8 cellular contexts compared by ENCODE assay signal in the genomic region with DNA sequence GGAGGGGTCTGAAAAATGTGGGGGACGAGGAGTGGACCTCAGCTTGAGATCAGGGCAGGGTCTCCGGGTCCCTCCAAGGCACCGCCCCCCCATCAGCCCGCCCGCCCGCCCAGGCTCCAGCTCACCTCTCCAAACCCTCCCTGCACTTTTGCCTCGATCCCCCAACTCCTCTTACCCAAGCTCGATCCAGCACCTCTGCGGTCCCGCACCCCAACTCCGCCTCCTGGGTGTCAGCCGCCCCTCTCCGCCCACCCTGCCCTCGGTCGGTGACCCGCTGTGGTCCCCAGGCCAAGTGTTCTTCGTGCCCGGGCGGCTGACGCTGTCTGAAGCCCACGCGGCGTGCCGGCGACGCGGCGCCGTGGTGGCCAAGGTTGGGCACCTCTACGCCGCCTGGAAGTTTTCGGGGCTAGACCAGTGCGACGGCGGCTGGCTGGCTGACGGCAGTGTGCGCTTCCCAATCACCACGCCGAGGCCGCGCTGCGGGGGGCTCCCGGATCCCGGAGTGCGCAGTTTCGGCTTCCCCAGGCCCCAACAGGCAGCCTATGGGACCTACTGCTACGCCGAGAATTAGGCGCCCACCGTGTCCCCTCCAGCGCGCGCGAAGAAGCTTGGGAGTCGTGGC. TPM values are rescaled to one million over a fixed set of nuclear protein-coding genes. Genes with fewer than 3 reads are reported as not detected.
DNase-seq lines count a peak whose midpoint lies in the region; ATAC-seq, FAIRE-seq and TF ChIP-seq lines count a peak whose summit lies in the region.

No MANE protein-coding gene starts in this region.

- H3K27me3 ChIP-seq in K562 (ENCODE audit: control insufficient read depth in 2 of 2, insufficient read depth in 2 of 2, low read length in 2 of 2) = no peaks in the 10 kb centered on the region; a peak in 1 of 5 replicates
- H3K27me3 ChIP-seq in layer of hippocampus (ENCODE audit: control insufficient read depth, insufficient read depth, low read length) = peaks cover 7% of the 10 kb centered on the region

- peak overlapping the region; percentile 52 for H3K4me3 ChIP-seq in K562

- no peak for TF ChIP-seq EP300 in K562 (IDR thresholded peaks at IDR 0.05; ENCODE audit: low read length)

- no peak for FAIRE-seq in K562 (lab: Jason Lieb, UNC)

- CTCF ChIA-PET in activated CD4-positive, alpha-beta memory T cell treated with anti-CD3 and anti-CD28 coated beads for 36 hours (lab: Charles Lee) = interaction anchor here (0.5 to 9.6 kb wide), 37 partner anchors 12 to 266 kb away, joined by 3 to 209 read pairs (median 5); partner anchors contain the start of genes BCAN, CRABP2, GPATCH4 and HDGF
- CTCF ChIA-PET in activated CD4-positive, alpha-beta memory T cell treated with anti-CD3 and anti-CD28 coated beads, Interleukin-2, amount 10 ng/mL, durations not matched to agents 7 days and 5 days (lab: Charles Lee) = interaction anchor here (0.6 to 13.8 kb wide), 26 partner anchors 9 to 345 kb away, joined by 3 to 275 read pairs (median 6); partner anchors contain the start of genes BCAN, ISG20L2, METTL25B and NAXE
- CTCF ChIA-PET in K562 (lab: Yijun Ruan, JAX; ENCODE audit: low intra/inter-chr PET ratio) = interaction anchor here (0.6 to 4.0 kb wide), 6 partner anchors 18 to 1410 kb away, joined by 3 to 58 read pairs (median 10); partner anchors contain the start of gene NES

- in situ Hi-C loops in K562 (cut with MboI) = no loop called here

- no peaks in the 10 kb centered on the region for H3K9me3 Mint-ChIP-seq in activated CD4-positive, alpha-beta memory T cell treated with anti-CD3 and anti-CD28 coated beads for 36 hours
- H3K9me3 Mint-ChIP-seq in activated CD4-positive, alpha-beta memory T cell treated with anti-CD3 and anti-CD28 coated beads, Interleukin-2, amount 10 ng/mL, durations not matched to agents 7 days and 5 days = no peaks in the 10 kb centered on the region

- no peaks in the 10 kb centered on the region for H3K36me3 Mint-ChIP-seq in activated CD4-positive, alpha-beta memory T cell treated with anti-CD3 and anti-CD28 coated beads for 36 hours
- no peaks in the 10 kb centered on the region for H3K36me3 Mint-ChIP-seq in activated CD4-positive, alpha-beta memory T cell treated with anti-CD3 and anti-CD28 coated beads, Interleukin-2, amount 10 ng/mL, durations not matched to agents 7 days and 5 days (ENCODE audit: low read depth)

- intact Hi-C loops in activated CD4-positive, alpha-beta memory T cell treated with anti-CD3 and anti-CD28 coated beads for 36 hours (cut with micrococcal nuclease) = loop anchor here (1.0 kb wide), 1 partner anchor 16 kb away; no protein-coding TSS in a partner anchor
- intact Hi-C loops in K562 (cut with micrococcal nuclease) = loop anchor here (1.0 to 5.0 kb wide), 2 partner anchors 35 to 102 kb away; partner anchors contain the start of genes ISG20L2 and METTL25B

- no peak for TF ChIP-seq RAD21 in K562 (CRISPR knock-in tag; conservative IDR thresholded peaks at IDR 0.05 in 1 of 2, IDR thresholded peaks at IDR 0.05 in 1 of 2)

- no TSS peak for BruUV-seq in K562 (replicated peaks; lab: Mats Ljungman, UMichigan)

- TF ChIP-seq CTCF in K562 (IDR thresholded peaks at IDR 0.05 in 2 of 3, conservative IDR thresholded peaks at IDR 0.05 in 1 of 3; ENCODE audit: insufficient read depth in 2 of 3, low read depth in 1 of 3, low read length in 3 of 3) = no peak

- no peaks in the 10 kb centered on the region for H3K9me3 ChIP-seq in K562 (replicated peaks; ENCODE audit: control insufficient read depth, insufficient read depth, low read depth, low read length)

- peak overlapping the region; percentile 5 for H3K4me3 Mint-ChIP-seq in activated CD4-positive, alpha-beta memory T cell treated with anti-CD3 and anti-CD28 coated beads for 36 hours
- H3K4me3 Mint-ChIP-seq in activated CD4-positive, alpha-beta memory T cell treated with anti-CD3 and anti-CD28 coated beads, Interleukin-2, amount 10 ng/mL, durations not matched to agents 7 days and 5 days = no peak overlapping the region

- ATAC-seq in K562 (peak; percentile 52), GM18505 (IDR thresholded peaks at IDR 0.05; ENCODE audit: unreplicated experiment) (no peak), GM19324 (IDR thresholded peaks at IDR 0.05; ENCODE audit: low FRiP score, unreplicated experiment) (no peak), GM18502 (IDR thresholded peaks at IDR 0.05; ENCODE audit: poor library complexity, unreplicated experiment) (no peak)

- H2AFZ ChIP-seq in K562 (ENCODE audit: low read depth, low read length) = peak overlapping the region; percentile 98

- H3K27ac Mint-ChIP-seq in activated CD4-positive, alpha-beta memory T cell treated with anti-CD3 and anti-CD28 coated beads for 36 hours = no peak overlapping the region
- H3K27ac Mint-ChIP-seq in activated CD4-positive, alpha-beta memory T cell treated with anti-CD3 and anti-CD28 coated beads, Interleukin-2, amount 10 ng/mL, durations not matched to agents 7 days and 5 days = no peak overlapping the region

- no peaks in the 10 kb centered on the region for H3K79me2 ChIP-seq in K562 (ENCODE audit: control insufficient read depth, insufficient read depth, low read length)

- peaks cover 4% of the 10 kb centered on the region; the same call in 1 of the 2 replicates for H4K20me1 ChIP-seq in K562 (replicated peaks; ENCODE audit: control insufficient read depth, insufficient read depth, low read length)

- no peak for DNase-seq in activated CD4-positive, alpha-beta memory T cell treated with anti-CD3 and anti-CD28 coated beads for 36 hours
- no peak for DNase-seq in activated CD4-positive, alpha-beta memory T cell treated with anti-CD3 and anti-CD28 coated beads, Interleukin-2, amount 10 ng/mL, durations not matched to agents 7 days and 5 days
- DNase-seq in K562 (ENCODE audit: extremely low read depth in 1 of 4, low spot score in 3 of 4) = peak; percentile 35 to 60 (median 46)

- H3K9me1 ChIP-seq in K562 (ENCODE audit: control insufficient read depth, insufficient read depth, low read length) = no peaks in the 10 kb centered on the region

- peaks cover 10% of the 10 kb centered on the region for H3K4me1 Mint-ChIP-seq in activated CD4-positive, alpha-beta memory T cell treated with anti-CD3 and anti-CD28 coated beads for 36 hours (ENCODE audit: low read depth)
- peaks cover 14% of the 10 kb centered on the region for H3K4me1 Mint-ChIP-seq in activated CD4-positive, alpha-beta memory T cell treated with anti-CD3 and anti-CD28 coated beads, Interleukin-2, amount 10 ng/mL, durations not matched to agents 7 days and 5 days

- peak overlapping the region; percentile 75 to 96 for H3K9ac ChIP-seq in K562 (ENCODE audit: insufficient read depth in 1 of 2, low read depth in 2 of 2, low read length in 2 of 2)

- peaks cover 49% of the 10 kb centered on the region for H3K27me3 Mint-ChIP-seq in activated CD4-positive, alpha-beta memory T cell treated with anti-CD3 and anti-CD28 coated beads for 36 hours
- peaks cover 66% of the 10 kb centered on the region for H3K27me3 Mint-ChIP-seq in activated CD4-positive, alpha-beta memory T cell treated with anti-CD3 and anti-CD28 coated beads, Interleukin-2, amount 10 ng/mL, durations not matched to agents 7 days and 5 days

- POLR2A ChIA-PET in activated CD4-positive, alpha-beta memory T cell treated with anti-CD3 and anti-CD28 coated beads for 36 hours (lab: Charles Lee) = no interaction called here
- POLR2A ChIA-PET in activated CD4-positive, alpha-beta memory T cell treated with anti-CD3 and anti-CD28 coated beads, Interleukin-2, amount 10 ng/mL, durations not matched to agents 7 days and 5 days (lab: Charles Lee) = interaction anchor here (1.0 to 1.2 kb wide), 2 partner anchors 21 to 36 kb away, joined by 3 read pairs; no protein-coding TSS in a partner anchor
- POLR2A ChIA-PET in K562 (lab: Yijun Ruan, JAX) = interaction anchor here (0.6 to 2.0 kb wide), 11 partner anchors 10 to 280 kb away, joined by 3 to 14 read pairs (median 4); no protein-coding TSS in a partner anchor

- H3K4me1 ChIP-seq in K562 (replicated peaks in 1 of 2; ENCODE audit: control insufficient read depth in 2 of 2, insufficient read depth in 2 of 2, low read length in 2 of 2) = peaks cover 0 to 25% of the 10 kb centered on the region in 2 experiments; a peak in 4 of 5 replicates

- 1% methylated on average over 51 of the region's 55 CpGs for WGBS in K562 (ENCODE audit: insufficient coverage, low coverage, missing lambda C conversion rate)

- TF ChIP-seq POLR2A in K562 (conservative IDR thresholded peaks at IDR 0.05) = no peak
- TF ChIP-seq POLR2A in GM18505 (IDR thresholded peaks at IDR 0.05; ENCODE audit: borderline replicate concordance, extremely low read depth, insufficient read depth, insufficient read length) = no peak

- peak overlapping the region; percentile 85 for H3K4me2 ChIP-seq in K562 (ENCODE audit: insufficient read depth, low read length)

- no peaks in the 10 kb centered on the region for H3K36me3 ChIP-seq in K562 (ENCODE audit: control insufficient read depth, insufficient read depth, low read length)

- H3K27ac ChIP-seq in K562 (ENCODE audit: extremely low read depth, low read depth, low read length) (peak overlapping the region; percentile 71), layer of hippocampus (ENCODE audit: low read depth, low read length) (peak overlapping the region; percentile 75), temporal lobe (ENCODE audit: low read depth, low read length) (peak overlapping the region; percentile 44)

RNA-seq across cellular contexts. Expression of gene HAPLN2, which starts 5.7 kb away (rescaled TPM):
- total RNA-seq in activated CD4-positive, alpha-beta memory T cell treated with anti-CD3 and anti-CD28 coated beads for 36 hours = under 1 TPM; 0.21 to 0.34 TPM
- not detected for total RNA-seq in activated CD4-positive, alpha-beta memory T cell treated with anti-CD3 and anti-CD28 coated beads, Interleukin-2, amount 10 ng/mL, durations not matched to agents 7 days and 5 days
- total RNA-seq in K562 (2011; cell fraction: chromatin; rRNA removed; ENCODE audit: low replicate concordance) = 1.4 TPM in 1 of 2 replicates, not detected in the other
- 3.0 TPM in 2 replicates for total RNA-seq in K562 (2011; cell fraction: nucleolus; rRNA removed)
- 0.53 and 0.88 TPM in 2 replicates for total RNA-seq in K562 (2011; cell fraction: nucleoplasm; rRNA removed)
- 3.1 and 3.8 TPM in 2 replicates for total RNA-seq in K562 (2014; rRNA removed)
- total RNA-seq in K562 (2014; rRNA removed; fragmentation: Illumina TruSeq; extraction: Trizol) = not detected in 2 replicates
- 0.14 and 0.19 TPM in 2 replicates for total RNA-seq in K562 (2015; rRNA removed; fragmentation: Illumina TruSeq; extraction: Trizol)
- 3.6 and 5.2 TPM in 2 replicates for total RNA-seq in K562 (2021)
- polyA plus RNA-seq in K562 (2011; rRNA removed) = 0.39 and 0.76 TPM in 2 replicates
- 1.3 and 4.1 TPM in 2 replicates for polyA plus RNA-seq in K562 (2011; cell fraction: cytosol; rRNA removed)
- 6.5 and 10.9 TPM in 2 replicates for polyA plus RNA-seq in K562 (2011; cell fraction: nucleus; rRNA removed)
- polyA plus RNA-seq in K562 (2012) = 0.95 and 3.3 TPM in 2 replicates
- 0.17 TPM in 1 of 2 replicates, not detected in the other for polyA plus RNA-seq in K562 (2014; fragmentation: Illumina TruSeq; extraction: Trizol)
- polyA plus RNA-seq in K562 (2014; fragmentation: Nextera tagmentation; extraction: Ambion mirVana) = not detected
- polyA plus RNA-seq in K562 (2014; rRNA removed) = 4.4 and 4.5 TPM in 2 replicates
- 0.35 TPM in 1 of 2 replicates, not detected in the other for polyA minus RNA-seq in K562 (2011; rRNA and poly(A)+ RNA removed)
- polyA minus RNA-seq in K562 (2011; cell fraction: cytosol; rRNA and poly(A)+ RNA removed) = not detected in 2 replicates
- polyA minus RNA-seq in K562 (2011; cell fraction: nucleus; rRNA and poly(A)+ RNA removed) = 3.1 and 3.8 TPM in 2 replicates
- total RNA-seq in temporal lobe = 0.98 TPM

RNA-seq across cellular contexts. Expression of gene BCAN, which starts 17.0 kb away (rescaled TPM):
- total RNA-seq in activated CD4-positive, alpha-beta memory T cell treated with anti-CD3 and anti-CD28 coated beads for 36 hours = not detected
- not detected for total RNA-seq in activated CD4-positive, alpha-beta memory T cell treated with anti-CD3 and anti-CD28 coated beads, Interleukin-2, amount 10 ng/mL, durations not matched to agents 7 days and 5 days
- 0.12 TPM in 1 of 2 replicates, not detected in the other for total RNA-seq in K562 (2011; cell fraction: chromatin; rRNA removed; ENCODE audit: low replicate concordance)
- total RNA-seq in K562 (2011; cell fraction: nucleolus; rRNA removed) = 0.17 and 0.26 TPM in 2 replicates
- total RNA-seq in K562 (2011; cell fraction: nucleoplasm; rRNA removed) = not detected in 2 replicates
- total RNA-seq in K562 (2014; rRNA removed) = 0.12 TPM in 1 of 2 replicates, not detected in the other
- total RNA-seq in K562 (2014; rRNA removed; fragmentation: Illumina TruSeq; extraction: Trizol) = not detected in 2 replicates
- total RNA-seq in K562 (2015; rRNA removed; fragmentation: Illumina TruSeq; extraction: Trizol) = 0.08 TPM in 1 of 2 replicates, not detected in the other
- total RNA-seq in K562 (2021) = 0.22 TPM in 1 of 2 replicates, not detected in the other
- 0.06 and 0.09 TPM in 2 replicates for polyA plus RNA-seq in K562 (2011; rRNA removed)
- polyA plus RNA-seq in K562 (2011; cell fraction: cytosol; rRNA removed) = 0.04 and 0.25 TPM in 2 replicates
- 0.06 and 0.21 TPM in 2 replicates for polyA plus RNA-seq in K562 (2011; cell fraction: nucleus; rRNA removed)
- 0.35 and 0.52 TPM in 2 replicates for polyA plus RNA-seq in K562 (2012)
- 0.19 and 0.33 TPM in 2 replicates for polyA plus RNA-seq in K562 (2014; fragmentation: Illumina TruSeq; extraction: Trizol)
- under 1 TPM in 1 of 2 experiments, not detected in 1; 0.04 TPM for polyA plus RNA-seq in K562 (2014; fragmentation: Nextera tagmentation; extraction: Ambion mirVana)
- polyA plus RNA-seq in K562 (2014; rRNA removed) = 0.22 and 0.23 TPM in 2 replicates
- not detected in 2 replicates for polyA minus RNA-seq in K562 (2011; rRNA and poly(A)+ RNA removed)
- polyA minus RNA-seq in K562 (2011; cell fraction: cytosol; rRNA and poly(A)+ RNA removed) = not detected in 2 replicates
- not detected in 2 replicates for polyA minus RNA-seq in K562 (2011; cell fraction: nucleus; rRNA and poly(A)+ RNA removed)
- 98.8 TPM for total RNA-seq in temporal lobe

RNA-seq across cellular contexts. Expression of gene GPATCH4, which starts 23.6 kb away (rescaled TPM):
- 10 to 100 TPM; 40.2 to 43.2 TPM for total RNA-seq in activated CD4-positive, alpha-beta memory T cell treated with anti-CD3 and anti-CD28 coated beads for 36 hours
- 10 to 100 TPM; 19.0 to 20.6 TPM for total RNA-seq in activated CD4-positive, alpha-beta memory T cell treated with anti-CD3 and anti-CD28 coated beads, Interleukin-2, amount 10 ng/mL, durations not matched to agents 7 days and 5 days
- 75.8 and 111 TPM in 2 replicates for total RNA-seq in K562 (2011; cell fraction: chromatin; rRNA removed; ENCODE audit: low replicate concordance)
- 69.5 and 70.0 TPM in 2 replicates for total RNA-seq in K562 (2011; cell fraction: nucleolus; rRNA removed)
- total RNA-seq in K562 (2011; cell fraction: nucleoplasm; rRNA removed) = 69.2 and 102 TPM in 2 replicates
- total RNA-seq in K562 (2014; rRNA removed) (43.7 and 47.5 TPM in 2 replicates), K562 (2014; rRNA removed; fragmentation: Illumina TruSeq; extraction: Trizol) (73.1 and 76.5 TPM in 2 replicates), K562 (2015; rRNA removed; fragmentation: Illumina TruSeq; extraction: Trizol) (75.8 and 79.5 TPM in 2 replicates), K562 (2021) (45.8 and 51.4 TPM in 2 replicates), temporal lobe (5.4 TPM)
- polyA plus RNA-seq in K562 (2011; rRNA removed) (51.5 and 57.9 TPM in 2 replicates), K562 (2014; fragmentation: Illumina TruSeq; extraction: Trizol) (94.7 and 105 TPM in 2 replicates), K562 (2014; fragmentation: Nextera tagmentation; extraction: Ambion mirVana) (10 to 100 TPM; 82.1 to 90.8 TPM), K562 (2014; rRNA removed) (53.9 and 59.3 TPM in 2 replicates)
- 29.4 and 32.0 TPM in 2 replicates for polyA plus RNA-seq in K562 (2011; cell fraction: cytosol; rRNA removed)
- polyA plus RNA-seq in K562 (2011; cell fraction: nucleus; rRNA removed) = 51.1 and 51.7 TPM in 2 replicates
- 27.1 and 86.2 TPM in 2 replicates for polyA plus RNA-seq in K562 (2012)
- polyA minus RNA-seq in K562 (2011; rRNA and poly(A)+ RNA removed) = 72.9 and 74.3 TPM in 2 replicates
- 17.4 and 29.2 TPM in 2 replicates for polyA minus RNA-seq in K562 (2011; cell fraction: cytosol; rRNA and poly(A)+ RNA removed)
- 49.8 and 60.9 TPM in 2 replicates for polyA minus RNA-seq in K562 (2011; cell fraction: nucleus; rRNA and poly(A)+ RNA removed)

RNA-seq across cellular contexts. Expression of gene NAXE, which starts 33.3 kb away (rescaled TPM):
- total RNA-seq in activated CD4-positive, alpha-beta memory T cell treated with anti-CD3 and anti-CD28 coated beads for 36 hours = 10 to 100 TPM; 73.6 to 76.7 TPM
- 10 to 100 TPM; 45.3 to 46.1 TPM for total RNA-seq in activated CD4-positive, alpha-beta memory T cell treated with anti-CD3 and anti-CD28 coated beads, Interleukin-2, amount 10 ng/mL, durations not matched to agents 7 days and 5 days
- 43.8 and 126 TPM in 2 replicates for total RNA-seq in K562 (2011; cell fraction: chromatin; rRNA removed; ENCODE audit: low replicate concordance)
- 112 and 139 TPM in 2 replicates for total RNA-seq in K562 (2011; cell fraction: nucleolus; rRNA removed)
- total RNA-seq in K562 (2011; cell fraction: nucleoplasm; rRNA removed) = 102 TPM in 2 replicates
- total RNA-seq in K562 (2014; rRNA removed) (122 and 150 TPM in 2 replicates), K562 (2014; rRNA removed; fragmentation: Illumina TruSeq; extraction: Trizol) (76.6 and 99.9 TPM in 2 replicates), K562 (2015; rRNA removed; fragmentation: Illumina TruSeq; extraction: Trizol) (90.0 and 93.1 TPM in 2 replicates), K562 (2021) (112 and 113 TPM in 2 replicates), temporal lobe (24.8 TPM)
- polyA plus RNA-seq in K562 (2011; rRNA removed) (38.4 and 66.9 TPM in 2 replicates), K562 (2014; fragmentation: Illumina TruSeq; extraction: Trizol) (136 and 137 TPM in 2 replicates), K562 (2014; fragmentation: Nextera tagmentation; extraction: Ambion mirVana) (10 to 100 TPM; 27.3 to 38.2 TPM), K562 (2014; rRNA removed) (77.2 and 85.8 TPM in 2 replicates)
- 81.6 and 136 TPM in 2 replicates for polyA plus RNA-seq in K562 (2011; cell fraction: cytosol; rRNA removed)
- 82.3 and 92.2 TPM in 2 replicates for polyA plus RNA-seq in K562 (2011; cell fraction: nucleus; rRNA removed)
- 106 and 111 TPM in 2 replicates for polyA plus RNA-seq in K562 (2012)
- polyA minus RNA-seq in K562 (2011; rRNA and poly(A)+ RNA removed) = 31.2 and 45.6 TPM in 2 replicates
- polyA minus RNA-seq in K562 (2011; cell fraction: cytosol; rRNA and poly(A)+ RNA removed) = 23.6 and 34.6 TPM in 2 replicates
- polyA minus RNA-seq in K562 (2011; cell fraction: nucleus; rRNA and poly(A)+ RNA removed) = 40.1 and 65.3 TPM in 2 replicates

RNA-seq across cellular contexts. Expression of gene TTC24, which starts 45.4 kb away (rescaled TPM):
- under 1 TPM; 0.51 to 0.90 TPM for total RNA-seq in activated CD4-positive, alpha-beta memory T cell treated with anti-CD3 and anti-CD28 coated beads for 36 hours
- total RNA-seq in activated CD4-positive, alpha-beta memory T cell treated with anti-CD3 and anti-CD28 coated beads, Interleukin-2, amount 10 ng/mL, durations not matched to agents 7 days and 5 days = under 1 TPM in 1 of 2 experiments, not detected in 1; 0.38 TPM
- total RNA-seq in K562 (2011; cell fraction: chromatin; rRNA removed; ENCODE audit: low replicate concordance) = not detected in 2 replicates
- not detected in 2 replicates for total RNA-seq in K562 (2011; cell fraction: nucleolus; rRNA removed)
- total RNA-seq in K562 (2011; cell fraction: nucleoplasm; rRNA removed) = not detected in 2 replicates
- not detected in 2 replicates for total RNA-seq in K562 (2014; rRNA removed)
- not detected in 2 replicates for total RNA-seq in K562 (2014; rRNA removed; fragmentation: Illumina TruSeq; extraction: Trizol)
- total RNA-seq in K562 (2015; rRNA removed; fragmentation: Illumina TruSeq; extraction: Trizol) = not detected in 2 replicates
- total RNA-seq in K562 (2021) = not detected in 2 replicates
- polyA plus RNA-seq in K562 (2011; rRNA removed) = not detected in 2 replicates
- polyA plus RNA-seq in K562 (2011; cell fraction: cytosol; rRNA removed) = not detected in 2 replicates
- polyA plus RNA-seq in K562 (2011; cell fraction: nucleus; rRNA removed) = not detected in 2 replicates
- polyA plus RNA-seq in K562 (2012) = not detected in 2 replicates
- polyA plus RNA-seq in K562 (2014; fragmentation: Illumina TruSeq; extraction: Trizol) = not detected in 2 replicates
- polyA plus RNA-seq in K562 (2014; fragmentation: Nextera tagmentation; extraction: Ambion mirVana) = not detected
- not detected in 2 replicates for polyA plus RNA-seq in K562 (2014; rRNA removed)
- not detected in 2 replicates for polyA minus RNA-seq in K562 (2011; rRNA and poly(A)+ RNA removed)
- not detected in 2 replicates for polyA minus RNA-seq in K562 (2011; cell fraction: cytosol; rRNA and poly(A)+ RNA removed)
- polyA minus RNA-seq in K562 (2011; cell fraction: nucleus; rRNA and poly(A)+ RNA removed) = not detected in 2 replicates
- total RNA-seq in temporal lobe = not detected

Comparison
In these comparisons a context has a peak if more than half of its experiments do, and no peak if none do; other contexts are left out.
1. DNase-seq: peak in K562 (4 of 4); none in activated CD4-positive, alpha-beta memory T cell treated with anti-CD3 and anti-CD28 coated beads for 36 hours (single experiment) and activated CD4-positive, alpha-beta memory T cell treated with anti-CD3 and anti-CD28 coated beads, Interleukin-2, amount 10 ng/mL, durations not matched to agents 7 days and 5 days (single experiment).
2. RNA of gene BCAN, which starts 17.0 kb away (total RNA-seq): 98.8 TPM in temporal lobe (single experiment); not detected in activated CD4-positive, alpha-beta memory T cell treated with anti-CD3 and anti-CD28 coated beads, Interleukin-2, amount 10 ng/mL, durations not matched to agents 7 days and 5 days, 0.08 to 0.26 TPM in K562 and not detected in activated CD4-positive, alpha-beta memory T cell treated with anti-CD3 and anti-CD28 coated beads for 36 hours; every median in the first group is over 10 times any median in the second.
3. Peak in every context shown above with its lines, with median percentiles within 50 percentile points of each other: H3K27ac ChIP-seq.